Comparison of ENCODE assay signal across 1 cellular context in the genomic region with DNA sequence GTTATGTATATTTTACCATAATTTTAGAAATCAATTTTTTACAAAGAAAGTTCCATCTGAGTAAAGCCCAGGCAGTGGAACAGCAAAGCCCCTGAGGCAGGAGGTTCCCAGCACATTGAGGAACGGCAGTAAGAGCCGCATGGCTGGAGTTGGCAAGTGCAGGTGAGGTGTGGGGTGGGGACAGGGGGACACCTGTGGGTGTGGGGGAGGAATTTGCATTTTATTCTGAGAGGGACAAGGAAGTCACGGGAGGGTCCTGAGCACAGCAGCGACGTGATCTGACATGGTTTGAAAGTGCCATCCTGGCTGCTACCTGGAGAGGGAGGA.
TF ChIP-seq lines count a peak whose summit lies in the region.

No MANE protein-coding gene starts in this region.

TF ChIP-seq in HCT116, 20 proteins besides CTCF, POLR2A, EP300 and RAD21 (continued from another document):
- TF ChIP-seq CEBPB (IDR thresholded peaks at IDR 0.05; ENCODE audit: low read depth) (no peak), CBX3 (IDR thresholded peaks at IDR 0.05; ENCODE audit: low read depth) (no peak), SIN3A (IDR thresholded peaks at IDR 0.05; ENCODE audit: low read depth) (no peak), SP1 (IDR thresholded peaks at IDR 0.05; ENCODE audit: low read depth) (no peak), JUND (IDR thresholded peaks at IDR 0.05) (no peak), FOSL1 (IDR thresholded peaks at IDR 0.05; ENCODE audit: low read depth) (no peak), POLR2AphosphoS5 (IDR thresholded peaks at IDR 0.05; ENCODE audit: low read depth, low read length) (no peak), ELF1 (IDR thresholded peaks at IDR 0.05; ENCODE audit: borderline replicate concordance, low read depth) (no peak), SRF (IDR thresholded peaks at IDR 0.05; ENCODE audit: low read depth) (no peak), EZH2 (IDR thresholded peaks at IDR 0.05) (no peak), YY1 (IDR thresholded peaks at IDR 0.05; ENCODE audit: extremely low read depth, insufficient replicate concordance, low read depth, low read length) (no peak), TCF7L2 (IDR thresholded peaks at IDR 0.05; ENCODE audit: borderline replicate concordance, extremely low read depth, insufficient read depth, insufficient read length) (no peak), EGR1 (IDR thresholded peaks at IDR 0.05; ENCODE audit: low read depth) (no peak)
- TF ChIP-seq, protein P1, sequence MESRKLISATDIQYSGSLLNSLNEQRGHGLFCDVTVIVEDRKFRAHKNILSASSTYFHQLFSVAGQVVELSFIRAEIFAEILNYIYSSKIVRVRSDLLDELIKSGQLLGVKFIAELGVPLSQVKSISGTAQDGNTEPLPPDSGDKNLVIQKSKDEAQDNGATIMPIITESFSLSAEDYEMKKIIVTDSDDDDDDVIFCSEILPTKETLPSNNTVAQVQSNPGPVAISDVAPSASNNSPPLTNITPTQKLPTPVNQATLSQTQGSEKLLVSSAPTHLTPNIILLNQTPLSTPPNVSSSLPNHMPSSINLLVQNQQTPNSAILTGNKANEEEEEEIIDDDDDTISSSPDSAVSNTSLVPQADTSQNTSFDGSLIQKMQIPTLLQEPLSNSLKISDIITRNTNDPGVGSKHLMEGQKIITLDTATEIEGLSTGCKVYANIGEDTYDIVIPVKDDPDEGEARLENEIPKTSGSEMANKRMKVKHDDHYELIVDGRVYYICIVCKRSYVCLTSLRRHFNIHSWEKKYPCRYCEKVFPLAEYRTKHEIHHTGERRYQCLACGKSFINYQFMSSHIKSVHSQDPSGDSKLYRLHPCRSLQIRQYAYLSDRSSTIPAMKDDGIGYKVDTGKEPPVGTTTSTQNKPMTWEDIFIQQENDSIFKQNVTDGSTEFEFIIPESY (IDR thresholded peaks at IDR 0.05; ENCODE audit: extremely low read depth, insufficient replicate concordance, low read length): no peak
- TF ChIP-seq, protein P2, sequence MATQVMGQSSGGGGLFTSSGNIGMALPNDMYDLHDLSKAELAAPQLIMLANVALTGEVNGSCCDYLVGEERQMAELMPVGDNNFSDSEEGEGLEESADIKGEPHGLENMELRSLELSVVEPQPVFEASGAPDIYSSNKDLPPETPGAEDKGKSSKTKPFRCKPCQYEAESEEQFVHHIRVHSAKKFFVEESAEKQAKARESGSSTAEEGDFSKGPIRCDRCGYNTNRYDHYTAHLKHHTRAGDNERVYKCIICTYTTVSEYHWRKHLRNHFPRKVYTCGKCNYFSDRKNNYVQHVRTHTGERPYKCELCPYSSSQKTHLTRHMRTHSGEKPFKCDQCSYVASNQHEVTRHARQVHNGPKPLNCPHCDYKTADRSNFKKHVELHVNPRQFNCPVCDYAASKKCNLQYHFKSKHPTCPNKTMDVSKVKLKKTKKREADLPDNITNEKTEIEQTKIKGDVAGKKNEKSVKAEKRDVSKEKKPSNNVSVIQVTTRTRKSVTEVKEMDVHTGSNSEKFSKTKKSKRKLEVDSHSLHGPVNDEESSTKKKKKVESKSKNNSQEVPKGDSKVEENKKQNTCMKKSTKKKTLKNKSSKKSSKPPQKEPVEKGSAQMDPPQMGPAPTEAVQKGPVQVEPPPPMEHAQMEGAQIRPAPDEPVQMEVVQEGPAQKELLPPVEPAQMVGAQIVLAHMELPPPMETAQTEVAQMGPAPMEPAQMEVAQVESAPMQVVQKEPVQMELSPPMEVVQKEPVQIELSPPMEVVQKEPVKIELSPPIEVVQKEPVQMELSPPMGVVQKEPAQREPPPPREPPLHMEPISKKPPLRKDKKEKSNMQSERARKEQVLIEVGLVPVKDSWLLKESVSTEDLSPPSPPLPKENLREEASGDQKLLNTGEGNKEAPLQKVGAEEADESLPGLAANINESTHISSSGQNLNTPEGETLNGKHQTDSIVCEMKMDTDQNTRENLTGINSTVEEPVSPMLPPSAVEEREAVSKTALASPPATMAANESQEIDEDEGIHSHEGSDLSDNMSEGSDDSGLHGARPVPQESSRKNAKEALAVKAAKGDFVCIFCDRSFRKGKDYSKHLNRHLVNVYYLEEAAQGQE (IDR thresholded peaks at IDR 0.05; ENCODE audit: low read depth): no peak
- TF ChIP-seq, protein P3, sequence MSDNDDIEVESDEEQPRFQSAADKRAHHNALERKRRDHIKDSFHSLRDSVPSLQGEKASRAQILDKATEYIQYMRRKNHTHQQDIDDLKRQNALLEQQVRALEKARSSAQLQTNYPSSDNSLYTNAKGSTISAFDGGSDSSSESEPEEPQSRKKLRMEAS (IDR thresholded peaks at IDR 0.05): no peak
TF ChIP-seq in HCT116: peak in this region for 0.
